Comparison of ENCODE assay signal across 27 cellular contexts in genomic region chr14:29706700-29707099, GRCh38.
"Had no signal": no experiment of that assay in that cellular context is flagged by ENCODE, and none has a peak within 500 bp of the region (broad histone marks: within the 10 kb centered on the region; RNA-seq: fewer than 3 reads in every experiment).

No MANE protein-coding gene starts in this region.

- H3K4me3 ChIP-seq: adrenal gland, breast epithelium, coronary artery, esophagus squamous epithelium, gastroesophageal sphincter had no signal

- DNase-seq: activated CD4-positive, alpha-beta memory T cell treated with anti-CD3 and anti-CD28 coated beads for 36 hours; activated CD4-positive, alpha-beta T cell treated with anti-CD3 and anti-CD28 coated beads for 36 hours; activated CD4-positive, alpha-beta T cell treated with anti-CD3 and anti-CD28 coated beads, Interleukin-2, amount 10 ng/mL, durations not matched to agents 24 days and 14 days; activated CD4-positive, CD25-positive, alpha-beta regulatory T cell; activated CD4-positive, CD25-positive, alpha-beta regulatory T cell treated with anti-CD3 and anti-CD28 coated beads, Interleukin-2, amount 50 U/mL, for 72 hours; activated CD8-positive, alpha-beta memory T cell treated with anti-CD3 and anti-CD28 coated beads, Interleukin-2, amount 10 ng/mL, durations not matched to agents 7 days and 5 days; activated CD8-positive, alpha-beta memory T cell treated with anti-CD3 and anti-CD28 coated beads, Interleukin-2, amount 50 U/mL, for 4 hours; activated CD8-positive, alpha-beta T cell treated with anti-CD3 and anti-CD28 coated beads, Interleukin-2, amount 10 ng/mL, durations not matched to agents 7 days and 5 days; activated effector memory CD4-positive, alpha-beta T cell treated with anti-CD3 and anti-CD28 coated beads, Interleukin-2, amount 50 U/mL, for 16 hours; activated naive CD4-positive, alpha-beta T cell treated with anti-CD3 and anti-CD28 coated beads for 36 hours; activated naive CD8-positive, alpha-beta T cell treated with anti-CD3 and anti-CD28 coated beads for 36 hours; activated naive CD8-positive, alpha-beta T cell treated with anti-CD3 and anti-CD28 coated beads, Interleukin-2, amount 50 U/mL, for 24 hours; activated T-cell treated with anti-CD3 and anti-CD28 coated beads, Interleukin-2, amount 50 U/mL, for 1 hour; activated T-cell treated with anti-CD3 and anti-CD28 coated beads, Interleukin-2, amount 50 U/mL, for 48 hours; adrenal gland; amygdala; aorta; effector CD4-positive, alpha-beta T cell; effector memory CD8-positive, alpha-beta T cell; esophagus squamous epithelium; foreskin melanocyte; head of caudate nucleus; T-helper 2 cell had no signal

- H3K4me1 ChIP-seq: adrenal gland, breast epithelium, esophagus squamous epithelium, gastroesophageal sphincter had no signal

- H3K27me3 ChIP-seq: adrenal gland, breast epithelium, esophagus squamous epithelium, gastroesophageal sphincter had no signal

- ATAC-seq: activated CD4-positive, alpha-beta T cell treated with anti-CD3 and anti-CD28 coated beads for 36 hours; activated CD8-positive, alpha-beta memory T cell treated with anti-CD3 and anti-CD28 coated beads, Interleukin-2, amount 10 ng/mL, durations not matched to agents 7 days and 5 days; activated CD8-positive, alpha-beta T cell treated with anti-CD3 and anti-CD28 coated beads, Interleukin-2, amount 10 ng/mL, durations not matched to agents 7 days and 5 days; activated naive CD8-positive, alpha-beta T cell treated with anti-CD3 and anti-CD28 coated beads, Interleukin-2, amount 50 U/mL, for 24 hours; effector memory CD8-positive, alpha-beta T cell; gastroesophageal sphincter had no signal

- H3K36me3 ChIP-seq: adrenal gland, breast epithelium, esophagus squamous epithelium, gastroesophageal sphincter had no signal

- H3K9me3 ChIP-seq: adrenal gland, breast epithelium, esophagus squamous epithelium, gastroesophageal sphincter had no signal

- H3K27ac ChIP-seq: adrenal gland, breast epithelium, coronary artery, epithelial cell of prostate, esophagus squamous epithelium, gastroesophageal sphincter had no signal
